12 cellular contexts compared by ENCODE assay signal in the genomic region with DNA sequence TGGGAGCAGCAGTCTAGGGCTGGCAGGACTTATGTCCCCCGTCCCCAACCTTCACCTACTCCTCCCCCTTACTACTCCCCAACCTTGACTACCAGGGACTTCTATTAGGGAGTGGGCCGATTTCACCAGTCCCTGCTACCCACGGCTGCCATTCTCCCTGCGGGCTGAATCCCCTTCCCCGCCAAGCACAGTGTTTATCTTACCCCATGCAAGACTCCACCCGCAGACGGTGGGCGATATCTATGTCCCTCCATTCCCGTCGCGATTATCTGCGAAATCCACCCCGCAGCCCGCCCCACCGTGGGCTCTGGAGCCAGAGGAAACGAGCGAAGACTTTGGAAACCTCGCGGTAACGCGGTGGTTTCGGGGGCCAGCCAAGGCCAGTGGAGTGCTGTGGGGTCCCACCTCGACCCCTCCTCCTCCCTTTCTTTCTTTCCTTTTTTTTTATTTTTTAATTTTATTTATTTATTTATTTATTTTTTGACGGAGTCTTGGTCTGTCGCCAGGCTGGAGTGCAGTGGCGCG. TPM values are rescaled to one million over a fixed set of nuclear protein-coding genes. Genes with fewer than 3 reads are reported as not detected.
DNase-seq lines count a peak whose midpoint lies in the region; ATAC-seq, FAIRE-seq and TF ChIP-seq lines count a peak whose summit lies in the region.
"Had no signal": no experiment of that assay in that cellular context is flagged by ENCODE, and none has a peak within 500 bp of the region (broad histone marks: within the 10 kb centered on the region; RNA-seq: fewer than 3 reads in every experiment).

No MANE protein-coding gene starts in this region.

- H3K27me3 ChIP-seq in WERI-Rb-1 (ENCODE audit: insufficient read depth, low read depth, severe bottlenecking) (no peaks in the 10 kb centered on the region), iPS-15b (ENCODE audit: control insufficient read depth, insufficient read depth, low read length) (peaks cover 90% of the 10 kb centered on the region)

- no peak for FAIRE-seq in HTR-8/SVneo (lab: Jason Lieb, UNC)

- H3K36me3 ChIP-seq in WERI-Rb-1 (no peaks in the 10 kb centered on the region), iPS-15b (ENCODE audit: control insufficient read depth, insufficient read depth, low read length) (peaks cover 2% of the 10 kb centered on the region)

- H3K4me3 ChIP-seq in WERI-Rb-1 (ENCODE audit: low read depth, low read length), result no peak overlapping the region
- peak overlapping the region; percentile 59 for H3K4me3 ChIP-seq in iPS-15b (ENCODE audit: low read depth, low read length)

- H3K27ac Mint-ChIP-seq in activated naive CD4-positive, alpha-beta T cell treated with anti-CD3 and anti-CD28 coated beads, Interleukin-2, amount 50 U/mL, for 24 hours, result peak overlapping the region; percentile 23
- peak overlapping the region in 1 of 2 donors; percentile 81 for H3K27ac Mint-ChIP-seq in activated naive CD4-positive, alpha-beta T cell treated with anti-CD3 and anti-CD28 coated beads, Interleukin-2, amount 50 U/mL, for 72 hours
- peak overlapping the region; percentile 62 for H3K27ac Mint-ChIP-seq in stimulated activated naive B cell treated with anti-CD40 and anti-IgM and Interleukin-4, amounts not matched to agents 10 μg/mL and 1 μg/mL and 100 μg/mL, for 72 hours

- TF ChIP-seq CTCF in WERI-Rb-1 (IDR thresholded peaks at IDR 0.05; ENCODE audit: low read depth, low read length), result no peak

- peaks cover 27% of the 10 kb centered on the region for H3K4me1 Mint-ChIP-seq in activated naive CD4-positive, alpha-beta T cell treated with anti-CD3 and anti-CD28 coated beads, Interleukin-2, amount 50 U/mL, for 24 hours
- peaks cover 39 to 65% of the 10 kb centered on the region in 2 donors for H3K4me1 Mint-ChIP-seq in stimulated activated naive B cell treated with anti-CD40 and anti-IgM and Interleukin-4, amounts not matched to agents 10 μg/mL and 1 μg/mL and 100 μg/mL, for 72 hours

- H3K36me3 Mint-ChIP-seq in activated naive CD4-positive, alpha-beta T cell treated with anti-CD3 and anti-CD28 coated beads, Interleukin-2, amount 50 U/mL, for 24 hours, result no peaks in the 10 kb centered on the region
- H3K36me3 Mint-ChIP-seq in activated naive CD4-positive, alpha-beta T cell treated with anti-CD3 and anti-CD28 coated beads, Interleukin-2, amount 50 U/mL, for 72 hours, result no peaks in the 10 kb centered on the region
- H3K36me3 Mint-ChIP-seq in stimulated activated naive B cell treated with anti-CD40 and anti-IgM and Interleukin-4, amounts not matched to agents 10 μg/mL and 1 μg/mL and 100 μg/mL, for 72 hours, result peaks cover 13 to 14% of the 10 kb centered on the region in 2 donors

- H3K9me3 Mint-ChIP-seq in activated naive CD4-positive, alpha-beta T cell treated with anti-CD3 and anti-CD28 coated beads, Interleukin-2, amount 50 U/mL, for 24 hours, result no peaks in the 10 kb centered on the region
- H3K9me3 Mint-ChIP-seq in activated naive CD4-positive, alpha-beta T cell treated with anti-CD3 and anti-CD28 coated beads, Interleukin-2, amount 50 U/mL, for 72 hours, result no peaks in the 10 kb centered on the region
- H3K9me3 Mint-ChIP-seq in stimulated activated naive B cell treated with anti-CD40 and anti-IgM and Interleukin-4, amounts not matched to agents 10 μg/mL and 1 μg/mL and 100 μg/mL, for 72 hours, result peaks cover 0 to 5% of the 10 kb centered on the region in 2 donors

- ATAC-seq in activated naive CD4-positive, alpha-beta T cell treated with anti-CD3 and anti-CD28 coated beads, Interleukin-2, amount 50 U/mL, for 72 hours, result no peak
- no peak for ATAC-seq in stimulated activated naive B cell treated with anti-CD40 and anti-IgM and Interleukin-4, amounts not matched to agents 10 μg/mL and 1 μg/mL and 100 μg/mL, for 72 hours (replicated peaks)
- ATAC-seq in SK-N-SH treated with all-trans-retinoic acid at 6 μM for 48 hours, result no peak
- ATAC-seq: activated CD4-positive, CD25-positive, alpha-beta regulatory T cell treated with anti-CD3 and anti-CD28 coated beads, Interleukin-2, amount 50 U/mL, for 24 hours had no signal

- peaks cover 29% of the 10 kb centered on the region for H3K4me1 ChIP-seq in iPS-15b (ENCODE audit: control insufficient read depth, insufficient read depth, low read length)

- H3K27me3 Mint-ChIP-seq in activated naive CD4-positive, alpha-beta T cell treated with anti-CD3 and anti-CD28 coated beads, Interleukin-2, amount 50 U/mL, for 24 hours, result peaks cover 59% of the 10 kb centered on the region
- peaks cover 83 to 90% of the 10 kb centered on the region in 2 donors for H3K27me3 Mint-ChIP-seq in stimulated activated naive B cell treated with anti-CD40 and anti-IgM and Interleukin-4, amounts not matched to agents 10 μg/mL and 1 μg/mL and 100 μg/mL, for 72 hours

- peak overlapping the region; percentile 51 for H3K4me3 Mint-ChIP-seq in activated naive CD4-positive, alpha-beta T cell treated with anti-CD3 and anti-CD28 coated beads, Interleukin-2, amount 50 U/mL, for 24 hours
- peak overlapping the region; percentile 51 to 66 for H3K4me3 Mint-ChIP-seq in stimulated activated naive B cell treated with anti-CD40 and anti-IgM and Interleukin-4, amounts not matched to agents 10 μg/mL and 1 μg/mL and 100 μg/mL, for 72 hours

- peaks cover 14% of the 10 kb centered on the region for H3K9me3 ChIP-seq in WERI-Rb-1 (ENCODE audit: severe bottlenecking)
- no peaks in the 10 kb centered on the region for H3K9me3 ChIP-seq in iPS-15b (ENCODE audit: control insufficient read depth, insufficient read depth, low read length)

- H3K9ac ChIP-seq in iPS-15b (ENCODE audit: low read depth, low read length), result no peak overlapping the region

- peak overlapping the region; percentile 98 for H3K27ac ChIP-seq in WERI-Rb-1

- no peak for DNase-seq in activated naive CD4-positive, alpha-beta T cell treated with anti-CD3 and anti-CD28 coated beads, Interleukin-2, amount 50 U/mL, for 72 hours (ENCODE audit: low spot score in 2 of 2)
- DNase-seq in WERI-Rb-1 (no peak), HTR-8/SVneo (ENCODE audit: insufficient read length, low spot score) (no peak), NCI-H2227 treated with DMSO at 0.1 percent for 48 hours (lab: John Stamatoyannopoulos, UW) (no peak)
- no peak for DNase-seq in stimulated activated naive B cell treated with anti-CD40 and anti-IgM and Interleukin-4, amounts not matched to agents 10 μg/mL and 1 μg/mL and 100 μg/mL, for 72 hours
- DNase-seq: activated naive CD4-positive, alpha-beta T cell treated with anti-CD3 and anti-CD28 coated beads, Interleukin-2, amount 50 U/mL, for 16 hours; hippocampal formation; mammary epithelial cell had no signal

TF ChIP-seq in SK-N-SH treated with all-trans-retinoic acid at 6 μM for 48 hours, 23 proteins besides CTCF, POLR2A, EP300 and RAD21:
- TF ChIP-seq ZNF565 (CRISPR knock-in tag; conservative IDR thresholded peaks at IDR 0.05; ENCODE audit: low read depth), result no peak
- no peak for TF ChIP-seq PPARA (CRISPR knock-in tag; IDR thresholded peaks at IDR 0.05; ENCODE audit: borderline replicate concordance)
- TF ChIP-seq RARB (CRISPR knock-in tag; IDR thresholded peaks at IDR 0.05), result no peak
- TF ChIP-seq SNAI2 (CRISPR knock-in tag; IDR thresholded peaks at IDR 0.05), result no peak
- TF ChIP-seq ZNF8 (CRISPR knock-in tag; IDR thresholded peaks at IDR 0.05), result no peak
- no peak for TF ChIP-seq TCF4 (CRISPR knock-in tag; IDR thresholded peaks at IDR 0.05; ENCODE audit: borderline replicate concordance)
- TF ChIP-seq ZFP3 (CRISPR knock-in tag; IDR thresholded peaks at IDR 0.05), result no peak
- TF ChIP-seq ARNTL (CRISPR knock-in tag; IDR thresholded peaks at IDR 0.05; ENCODE audit: borderline replicate concordance, low read depth), result no peak
- no peak for TF ChIP-seq OSR1 (CRISPR knock-in tag; IDR thresholded peaks at IDR 0.05)
- TF ChIP-seq, protein P1, sequence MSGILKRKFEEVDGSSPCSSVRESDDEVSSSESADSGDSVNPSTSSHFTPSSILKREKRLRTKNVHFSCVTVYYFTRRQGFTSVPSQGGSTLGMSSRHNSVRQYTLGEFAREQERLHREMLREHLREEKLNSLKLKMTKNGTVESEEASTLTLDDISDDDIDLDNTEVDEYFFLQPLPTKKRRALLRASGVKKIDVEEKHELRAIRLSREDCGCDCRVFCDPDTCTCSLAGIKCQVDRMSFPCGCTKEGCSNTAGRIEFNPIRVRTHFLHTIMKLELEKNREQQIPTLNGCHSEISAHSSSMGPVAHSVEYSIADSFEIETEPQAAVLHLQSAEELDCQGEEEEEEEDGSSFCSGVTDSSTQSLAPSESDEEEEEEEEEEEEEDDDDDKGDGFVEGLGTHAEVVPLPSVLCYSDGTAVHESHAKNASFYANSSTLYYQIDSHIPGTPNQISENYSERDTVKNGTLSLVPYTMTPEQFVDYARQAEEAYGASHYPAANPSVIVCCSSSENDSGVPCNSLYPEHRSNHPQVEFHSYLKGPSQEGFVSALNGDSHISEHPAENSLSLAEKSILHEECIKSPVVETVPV (CRISPR knock-in tag; IDR thresholded peaks at IDR 0.05), result no peak
- TF ChIP-seq, protein P2, sequence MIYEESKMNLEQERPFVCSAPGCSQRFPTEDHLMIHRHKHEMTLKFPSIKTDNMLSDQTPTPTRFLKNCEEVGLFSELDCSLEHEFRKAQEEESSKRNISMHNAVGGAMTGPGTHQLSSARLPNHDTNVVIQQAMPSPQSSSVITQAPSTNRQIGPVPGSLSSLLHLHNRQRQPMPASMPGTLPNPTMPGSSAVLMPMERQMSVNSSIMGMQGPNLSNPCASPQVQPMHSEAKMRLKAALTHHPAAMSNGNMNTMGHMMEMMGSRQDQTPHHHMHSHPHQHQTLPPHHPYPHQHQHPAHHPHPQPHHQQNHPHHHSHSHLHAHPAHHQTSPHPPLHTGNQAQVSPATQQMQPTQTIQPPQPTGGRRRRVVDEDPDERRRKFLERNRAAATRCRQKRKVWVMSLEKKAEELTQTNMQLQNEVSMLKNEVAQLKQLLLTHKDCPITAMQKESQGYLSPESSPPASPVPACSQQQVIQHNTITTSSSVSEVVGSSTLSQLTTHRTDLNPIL (CRISPR knock-in tag; IDR thresholded peaks at IDR 0.05; ENCODE audit: low read depth), result no peak
- TF ChIP-seq GLIS3 (CRISPR knock-in tag; IDR thresholded peaks at IDR 0.05), result no peak
- TF ChIP-seq ZFP30 (CRISPR knock-in tag; IDR thresholded peaks at IDR 0.05), result no peak
- no peak for TF ChIP-seq ESRRG (CRISPR knock-in tag; IDR thresholded peaks at IDR 0.05)

RNA-seq across cellular contexts. Expression of a gene that starts 4.7 kb away (rescaled TPM):
- not detected for total RNA-seq in activated naive CD4-positive, alpha-beta T cell treated with anti-CD3 and anti-CD28 coated beads, Interleukin-2, amount 50 U/mL, for 72 hours

RNA-seq across cellular contexts. Expression of a gene that starts 38.4 kb away (rescaled TPM):
- not detected for total RNA-seq in activated naive CD4-positive, alpha-beta T cell treated with anti-CD3 and anti-CD28 coated beads, Interleukin-2, amount 50 U/mL, for 72 hours

RNA-seq across cellular contexts. Expression of a gene that starts 52.8 kb away (rescaled TPM):
- 1 to 10 TPM in 1 of 2 donors, not detected in 1; 1.1 TPM for total RNA-seq in activated naive CD4-positive, alpha-beta T cell treated with anti-CD3 and anti-CD28 coated beads, Interleukin-2, amount 50 U/mL, for 72 hours
- total RNA-seq: mammary epithelial cell had no signal
